ENCODE assay signal across 9 cellular contexts in genomic region chr12:12807970-12808702, GRCh38. TPM values are rescaled to one million over a fixed set of nuclear protein-coding genes. Genes with fewer than 3 reads are reported as not detected.
DNase-seq lines count a peak whose midpoint lies in the region; ATAC-seq and TF ChIP-seq lines count a peak whose summit lies in the region.
"Had no signal": no experiment of that assay in that cellular context is flagged by ENCODE, and none has a peak within 500 bp of the region (broad histone marks: within the 10 kb centered on the region; RNA-seq: fewer than 3 reads in every experiment).

No MANE protein-coding gene starts in this region.

- peak; percentile 66 for ATAC-seq in GM21390 (IDR thresholded peaks at IDR 0.05; ENCODE audit: unreplicated experiment)

- intact Hi-C loops in spleen (cut with DNase I; ENCODE audit: low total_unique reads), result no loop called here

- H3K36me3 ChIP-seq in DOHH2 (ENCODE audit: control insufficient read depth, low read length), result no peaks in the 10 kb centered on the region
- no peaks in the 10 kb centered on the region for H3K36me3 ChIP-seq in Karpas-422 (ENCODE audit: insufficient read depth, low read length)
- no peaks in the 10 kb centered on the region for H3K36me3 ChIP-seq in spleen

- peaks cover 3% of the 10 kb centered on the region; the same call in 1 of the 2 replicates for H3K27me3 ChIP-seq in DOHH2 (ENCODE audit: control insufficient read depth, low read length)
- H3K27me3 ChIP-seq in Karpas-422 (ENCODE audit: low read length), result no peaks in the 10 kb centered on the region
- H3K27me3 ChIP-seq in spleen (replicated peaks in 1 of 7), result no peaks in the 10 kb centered on the region

- peak overlapping the region; percentile 11; the same call in 1 of the 2 replicates for H3K27ac ChIP-seq in DOHH2 (ENCODE audit: low read depth, low read length)
- no peak overlapping the region for H3K27ac ChIP-seq in Karpas-422 (ENCODE audit: low read length)
- peak overlapping the region; percentile 82 to 97 (median 90) for H3K27ac ChIP-seq in spleen

- H3K79me2 ChIP-seq in DOHH2 (ENCODE audit: control insufficient read depth, low read length) (peaks cover under 1% of the 10 kb centered on the region), Karpas-422 (ENCODE audit: low read length) (no peaks in the 10 kb centered on the region)

- peak overlapping the region; percentile 44 for H3K4me3 ChIP-seq in DOHH2 (ENCODE audit: low read length)
- no peak overlapping the region; the same call in 1 of the 2 replicates for H3K4me3 ChIP-seq in Karpas-422 (ENCODE audit: low read length)
- no peak overlapping the region for H3K4me3 ChIP-seq in fibroblast of villous mesenchyme (ENCODE audit: low read depth, low read length)
- peak overlapping the region in 1 of 8 donors; percentile 39 for H3K4me3 ChIP-seq in spleen
- H3K4me3 ChIP-seq: K562 had no signal

- peak in 2 of 3 donors; percentile 11 to 21 for TF ChIP-seq POLR2A in spleen (IDR thresholded peaks at IDR 0.05)

- H3F3A ChIP-seq in DOHH2 (ENCODE audit: control insufficient read depth, insufficient read depth), result no peaks in the 10 kb centered on the region

- H3K9me3 ChIP-seq in DOHH2 (ENCODE audit: control insufficient read depth, insufficient read depth, low read length), result no peaks in the 10 kb centered on the region
- no peaks in the 10 kb centered on the region for H3K9me3 ChIP-seq in Karpas-422 (ENCODE audit: low read length)
- no peaks in the 10 kb centered on the region for H3K9me3 ChIP-seq in spleen

- TF ChIP-seq CTCF in DOHH2 (IDR thresholded peaks at IDR 0.05; ENCODE audit: low read depth, low read length, poor library complexity, severe bottlenecking), result no peak
- TF ChIP-seq CTCF in fibroblast of villous mesenchyme (IDR thresholded peaks at IDR 0.05; ENCODE audit: insufficient read depth, low read depth, low read length), result no peak
- no peak for TF ChIP-seq CTCF in spleen (IDR thresholded peaks at IDR 0.05 in 8 of 11, conservative IDR thresholded peaks at IDR 0.05 in 3 of 11)

- H3K4me1 ChIP-seq in DOHH2 (ENCODE audit: control insufficient read depth, low read length) (peaks cover 25% of the 10 kb centered on the region), Karpas-422 (ENCODE audit: low read length) (peaks cover 10% of the 10 kb centered on the region), spleen (peaks cover 10 to 60% (median 44%) of the 10 kb centered on the region in 6 donors)

- DNase-seq in Karpas-422, result peak; percentile 76
- peak; percentile 25 for DNase-seq in activated T-cell treated with anti-CD3 and anti-CD28 coated beads for 4 hours
- peak; percentile 25 for DNase-seq in fibroblast of villous mesenchyme (ENCODE audit: low read depth)
- DNase-seq in spleen, result peak; percentile 92
- DNase-seq in DMS114 treated with DMSO at 0.1 percent for 48 hours (lab: John Stamatoyannopoulos, UW; ENCODE audit: unreplicated experiment), result no peak
- DNase-seq in cerebellar cortex (ENCODE audit: low spot score), result no peak

- WGBS in spleen, 5 donors, result 19 to 32% (median 24%) methylated on average over 11 of the region's 11 CpGs

- H3K4me2 ChIP-seq in DOHH2 (ENCODE audit: low read length) (peak overlapping the region; percentile 72), Karpas-422 (ENCODE audit: low read depth, low read length, poor library complexity, severe bottlenecking) (peak overlapping the region; percentile 51)

- H3K9me2 ChIP-seq in DOHH2 (replicated peaks; ENCODE audit: control insufficient read depth, low read length) (no peaks in the 10 kb centered on the region), Karpas-422 (replicated peaks; ENCODE audit: insufficient read depth, low read length) (no peaks in the 10 kb centered on the region)

- no peak overlapping the region; the same call in 1 of the 2 replicates for H2AFZ ChIP-seq in Karpas-422 (ENCODE audit: low read length)

- H4K20me1 ChIP-seq in DOHH2 (ENCODE audit: control insufficient read depth, insufficient read depth, low read depth, low read length), result no peaks in the 10 kb centered on the region
- no peaks in the 10 kb centered on the region for H4K20me1 ChIP-seq in Karpas-422 (ENCODE audit: insufficient read depth, low read depth, low read length)

- H3K9ac ChIP-seq in Karpas-422 (ENCODE audit: low read length), result no peak overlapping the region

RNA-seq across cellular contexts. Expression of gene DDX47, which starts 5.0 kb away (rescaled TPM):
- total RNA-seq in Karpas-422 (2014; rRNA removed; shearing (Covaris generic); ENCODE audit: low replicate concordance), result 26.8 and 39.2 TPM in 2 replicates
- total RNA-seq in fibroblast of villous mesenchyme (71.2 and 118 TPM in 2 replicates), spleen (10 to 100 TPM; 37.2 to 58.1 (median 45.2) TPM)
- polyA plus RNA-seq in spleen, result 10 to 100 TPM; 34.0 to 39.3 (median 35.3) TPM

RNA-seq across cellular contexts. Expression of gene APOLD1, which starts 22.7 kb away (rescaled TPM):
- total RNA-seq in Karpas-422 (2014; rRNA removed; shearing (Covaris generic); ENCODE audit: low replicate concordance), result 1.4 and 1.5 TPM in 2 replicates
- total RNA-seq in fibroblast of villous mesenchyme (9.3 and 14.7 TPM in 2 replicates), spleen (10 to 100 TPM in 6 of 7 donors, 1 to 10 TPM in 1; 6.1 to 79.5 (median 16.0) TPM)
- polyA plus RNA-seq in spleen, result 1 to 10 TPM; 1.3 to 4.5 (median 2.5) TPM

Comparison
In these comparisons a context has a peak if more than half of its experiments do, and no peak if none do; other contexts are left out.
1. DNase-seq: peak in Karpas-422 (single experiment), activated T-cell treated with anti-CD3 and anti-CD28 coated beads for 4 hours (single experiment), fibroblast of villous mesenchyme (single experiment) and spleen (single experiment); none in DMS114 treated with DMSO at 0.1 percent for 48 hours (single experiment) and cerebellar cortex (single experiment).